Comparison of ENCODE assay signal across 27 cellular contexts in genomic region chr11:69560141-69560790, GRCh38.
"Had no signal": no experiment of that assay in that cellular context is flagged by ENCODE, and none has a peak within 500 bp of the region (broad histone marks: within the 10 kb centered on the region; RNA-seq: fewer than 3 reads in every experiment).

No MANE protein-coding gene starts in this region.

- H3K4me1 ChIP-seq: gastrocnemius medialis, right lobe of liver, testis had no signal

- H3K27me3 ChIP-seq: gastrocnemius medialis, right lobe of liver, testis had no signal

- FAIRE-seq: bronchial epithelial cell, endometrium, TTC549, urothelium cell line had no signal

- H3K4me1 Mint-ChIP-seq: nephron had no signal

- H3K9me3 ChIP-seq: gastrocnemius medialis, mucosa of descending colon, right lobe of liver, testis had no signal

- ATAC-seq: gastrocnemius medialis; left cardiac atrium; left ventricle myocardium superior; mucosa of descending colon; right lobe of liver; stimulated activated naive CD8-positive, alpha-beta T cell treated with anti-CD3 and anti-CD28 coated beads, Interleukin-15, Interleukin-2, amounts not matched to agents 100 U/mL and 50 U/mL, for 24 hours had no signal

- H3K27ac ChIP-seq: gastrocnemius medialis, right lobe of liver, skin epidermis, testis had no signal

- H3K4me3 Mint-ChIP-seq: activated CD4-positive, alpha-beta memory T cell treated with anti-CD3 and anti-CD28 coated beads, Interleukin-2, amount 10 ng/mL, durations not matched to agents 7 days and 5 days; activated CD4-positive, alpha-beta T cell treated with anti-CD3 and anti-CD28 coated beads, Interleukin-2, amount 10 ng/mL, durations not matched to agents 7 days and 5 days; activated naive CD4-positive, alpha-beta T cell treated with anti-CD3 and anti-CD28 coated beads, Interleukin-2, amount 10 ng/mL, durations not matched to agents 7 days and 5 days; activated T-cell treated with anti-CD3 and anti-CD28 coated beads, Interleukin-2, amount 50 U/mL, for 24 hours; central memory CD8-positive, alpha-beta T cell; nephron had no signal

- H3K9me3 Mint-ChIP-seq: activated CD4-positive, alpha-beta memory T cell treated with anti-CD3 and anti-CD28 coated beads, Interleukin-2, amount 10 ng/mL, durations not matched to agents 7 days and 5 days; activated naive CD4-positive, alpha-beta T cell treated with anti-CD3 and anti-CD28 coated beads, Interleukin-2, amount 10 ng/mL, durations not matched to agents 7 days and 5 days; central memory CD8-positive, alpha-beta T cell had no signal

- H3K4me3 ChIP-seq: gastrocnemius medialis, mucosa of descending colon, right lobe of liver, skin epidermis, testis had no signal

- H3K27ac Mint-ChIP-seq: activated CD4-positive, alpha-beta memory T cell treated with anti-CD3 and anti-CD28 coated beads, Interleukin-2, amount 10 ng/mL, durations not matched to agents 7 days and 5 days; activated CD4-positive, alpha-beta T cell treated with anti-CD3 and anti-CD28 coated beads, Interleukin-2, amount 10 ng/mL, durations not matched to agents 7 days and 5 days; activated naive CD4-positive, alpha-beta T cell treated with anti-CD3 and anti-CD28 coated beads, Interleukin-2, amount 10 ng/mL, durations not matched to agents 7 days and 5 days; activated T-cell treated with anti-CD3 and anti-CD28 coated beads, Interleukin-2, amount 50 U/mL, for 24 hours; nephron; progenitor cell of endocrine pancreas had no signal

- DNase-seq: activated CD4-positive, alpha-beta memory T cell treated with anti-CD3 and anti-CD28 coated beads, Interleukin-2, amount 10 ng/mL, durations not matched to agents 7 days and 5 days; activated CD4-positive, alpha-beta T cell treated with anti-CD3 and anti-CD28 coated beads, Interleukin-2, amount 10 ng/mL, durations not matched to agents 7 days and 5 days; activated CD4-positive, CD25-positive, alpha-beta regulatory T cell treated with anti-CD3 and anti-CD28 coated beads, Interleukin-2, amount 50 U/mL, for 72 hours; activated gamma-delta T cell; activated naive CD4-positive, alpha-beta T cell treated with anti-CD3 and anti-CD28 coated beads, Interleukin-2, amount 10 ng/mL, durations not matched to agents 7 days and 5 days; activated T-cell treated with anti-CD3 and anti-CD28 coated beads, Interleukin-2, amount 50 U/mL, for 24 hours; dermis blood vessel endothelial cell; effector CD8-positive, alpha-beta T cell; gastrocnemius medialis; glutamatergic neuron; islet precursor cell; left cardiac atrium; left ventricle myocardium superior; mucosa of descending colon; stimulated activated CD4-positive, alpha-beta T cell treated with anti-CD3 and anti-CD28 coated beads, Interleukin-12 subunit alpha, Interleukin-12 subunit beta, amount 100 ng/mL, for 4 hours; stimulated activated CD4-positive, alpha-beta T cell treated with anti-CD3 and anti-CD28 coated beads, Interleukin-4, amount 100 ng/mL, for 1 hour; stimulated activated naive CD8-positive, alpha-beta T cell treated with anti-CD3 and anti-CD28 coated beads, Interleukin-15, Interleukin-2, amounts not matched to agents 100 U/mL and 50 U/mL, for 24 hours; testis had no signal

- H3K36me3 ChIP-seq: gastrocnemius medialis, right lobe of liver had no signal

- H3K36me3 Mint-ChIP-seq: activated naive CD4-positive, alpha-beta T cell treated with anti-CD3 and anti-CD28 coated beads, Interleukin-2, amount 10 ng/mL, durations not matched to agents 7 days and 5 days had no signal
